ENCODE assay signal across 21 cellular contexts in the genomic region with DNA sequence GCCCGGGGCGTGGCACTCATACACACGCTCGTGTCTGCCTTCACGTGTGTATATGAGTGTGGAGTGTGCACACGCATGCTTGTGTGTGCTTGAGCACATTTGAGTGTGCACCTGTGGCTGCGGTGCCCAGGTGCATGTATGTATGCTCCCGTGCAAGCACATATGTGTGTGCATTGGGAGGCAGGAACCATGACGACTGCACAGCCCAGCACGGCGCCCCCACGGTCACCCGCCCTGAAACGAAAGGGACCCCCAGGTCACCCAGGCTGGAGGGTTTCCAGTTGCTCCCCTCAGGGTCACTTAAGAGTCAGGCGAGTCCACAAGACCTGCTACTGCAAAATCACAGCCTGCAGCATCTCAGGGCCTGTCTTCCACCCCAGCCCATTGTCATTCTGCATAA.
DNase-seq lines count a peak whose midpoint lies in the region; ATAC-seq and TF ChIP-seq lines count a peak whose summit lies in the region.
"Had no signal": no experiment of that assay in that cellular context is flagged by ENCODE, and none has a peak within 500 bp of the region (broad histone marks: within the 10 kb centered on the region; RNA-seq: fewer than 3 reads in every experiment).

No MANE protein-coding gene starts in this region.

- no peak overlapping the region for H3K4me3 Mint-ChIP-seq in natural killer cell treated with Interleukin-12 subunit alpha and Interleukin-12 subunit beta and Interleukin-15 and Interleukin-18, amount 100 ng/mL, for 72 hours
- H3K4me3 Mint-ChIP-seq in natural killer cell = no peak overlapping the region
- H3K4me3 Mint-ChIP-seq: HFFc6 had no signal

- peaks cover 0 to 67% (median 12%) of the 10 kb centered on the region in 3 experiments for H3K27me3 ChIP-seq in neuronal stem cell (ENCODE audit: control insufficient read depth in 3 of 3, insufficient read depth in 3 of 3, low read depth in 1 of 3, low read length in 3 of 3)
- H3K27me3 ChIP-seq in aorta (ENCODE audit: control insufficient read depth in 1 of 2, insufficient read depth in 2 of 2, low read length in 1 of 2) = no peaks in the 10 kb centered on the region

- H3K4ac ChIP-seq in neuronal stem cell (ENCODE audit: low read length) = no peak overlapping the region

- WGBS in neuronal stem cell (ENCODE audit: extremely low coverage in 2 of 2, insufficient read length in 2 of 2, insufficient replicate concordance in 1 of 2), 2 donors = no CpG with 5 or more reads among the region's 15 CpGs
- WGBS in aorta, 2 donors = 87 to 88% methylated on average over 15 of the region's 15 CpGs

- H2BK12ac ChIP-seq in neuronal stem cell (ENCODE audit: low read length) = no peak overlapping the region

- H2BK15ac ChIP-seq in neuronal stem cell (ENCODE audit: low read length) = no peak overlapping the region

- H2BK120ac ChIP-seq in neuronal stem cell (ENCODE audit: low read depth, low read length) = no peak overlapping the region

- H3K27me3 Mint-ChIP-seq in natural killer cell treated with Interleukin-12 subunit alpha and Interleukin-12 subunit beta and Interleukin-15 and Interleukin-18, amount 100 ng/mL, for 72 hours = peaks cover 7 to 11% of the 10 kb centered on the region in 2 donors
- H3K27me3 Mint-ChIP-seq in natural killer cell (ENCODE audit: low read depth in 2 of 2) = peaks cover 10 to 14% of the 10 kb centered on the region in 2 donors

- H3K27ac ChIP-seq in neuronal stem cell (replicated peaks; ENCODE audit: low read length) (no peak overlapping the region), aorta (ENCODE audit: low read depth in 1 of 2, low read length in 2 of 2) (no peak overlapping the region)
- H3K27ac ChIP-seq: HL-60 had no signal

- H3K36me3 ChIP-seq in neuronal stem cell (replicated peaks in 1 of 2; ENCODE audit: control insufficient read depth in 2 of 2, insufficient read depth in 2 of 2, low read length in 2 of 2) = no peaks in the 10 kb centered on the region
- no peaks in the 10 kb centered on the region for H3K36me3 ChIP-seq in aorta (ENCODE audit: control insufficient read depth in 1 of 2, insufficient read depth in 2 of 2, low read length in 1 of 2)
- H3K36me3 ChIP-seq: MG63 had no signal

- no peak overlapping the region for H3K18ac ChIP-seq in neuronal stem cell (ENCODE audit: low read length)

- no peak overlapping the region for H2AK5ac ChIP-seq in neuronal stem cell (ENCODE audit: low read depth, low read length)

- H3K4me3 ChIP-seq in neuronal stem cell (ENCODE audit: low read length in 2 of 2) (no peak overlapping the region), aorta (ENCODE audit: low read length in 2 of 2) (no peak overlapping the region)
- H3K4me3 ChIP-seq: MG63 had no signal

- intact Hi-C loops in natural killer cell (cut with micrococcal nuclease) = no loop called here
- intact Hi-C loops in aorta (cut with DNase I) = no loop called here

- no peak overlapping the region for H3K4me2 ChIP-seq in neuronal stem cell (ENCODE audit: insufficient read depth, low read length, poor library complexity, severe bottlenecking)

- H3K4me1 Mint-ChIP-seq in natural killer cell treated with Interleukin-12 subunit alpha and Interleukin-12 subunit beta and Interleukin-15 and Interleukin-18, amount 100 ng/mL, for 72 hours (ENCODE audit: low read depth in 2 of 2) = no peaks in the 10 kb centered on the region
- peaks cover 0 to 2% of the 10 kb centered on the region in 2 donors for H3K4me1 Mint-ChIP-seq in natural killer cell

- H4K91ac ChIP-seq in neuronal stem cell (ENCODE audit: low read depth, low read length, poor library complexity) = no peak overlapping the region

- no peaks in the 10 kb centered on the region for H3K36me3 Mint-ChIP-seq in natural killer cell treated with Interleukin-12 subunit alpha and Interleukin-12 subunit beta and Interleukin-15 and Interleukin-18, amount 100 ng/mL, for 72 hours
- H3K36me3 Mint-ChIP-seq in natural killer cell = no peaks in the 10 kb centered on the region

- no peak overlapping the region for H2AFZ ChIP-seq in neuronal stem cell (ENCODE audit: low read length)

- H3K79me1 ChIP-seq in neuronal stem cell (ENCODE audit: low read depth, low read length) = peaks cover 8% of the 10 kb centered on the region

- ATAC-seq in natural killer cell treated with Interleukin-12 subunit alpha and Interleukin-12 subunit beta and Interleukin-15 and Interleukin-18, amount 100 ng/mL, for 72 hours = no peak
- no peak for ATAC-seq in natural killer cell
- no peak for ATAC-seq in aorta (ENCODE audit: low FRiP score)
- ATAC-seq in HG02588 (IDR thresholded peaks at IDR 0.05; ENCODE audit: unreplicated experiment) = no peak
- ATAC-seq: PC-3 had no signal

- H3K9ac ChIP-seq in neuronal stem cell (ENCODE audit: low read depth, low read length, poor library complexity) = no peak overlapping the region

- H3K14ac ChIP-seq in neuronal stem cell (ENCODE audit: low read length) = peak overlapping the region; percentile 99

- H2BK5ac ChIP-seq in neuronal stem cell (ENCODE audit: low read length) = no peak overlapping the region

- TF ChIP-seq CTCF in natural killer cell (IDR thresholded peaks at IDR 0.05) = no peak

- H3K23ac ChIP-seq in neuronal stem cell (ENCODE audit: low read depth, low read length, poor library complexity) = peak overlapping the region; percentile 51

- peaks cover 4 to 7% of the 10 kb centered on the region in 2 donors for H3K4me1 ChIP-seq in neuronal stem cell (ENCODE audit: control insufficient read depth in 2 of 2, insufficient read depth in 1 of 2, low read depth in 1 of 2, low read length in 2 of 2)
- no peaks in the 10 kb centered on the region for H3K4me1 ChIP-seq in aorta (ENCODE audit: control insufficient read depth in 1 of 2, insufficient read depth in 2 of 2, low read length in 2 of 2)

- no peak overlapping the region for H4K8ac ChIP-seq in neuronal stem cell (ENCODE audit: low read depth, low read length)

- H3K27ac Mint-ChIP-seq in natural killer cell treated with Interleukin-12 subunit alpha and Interleukin-12 subunit beta and Interleukin-15 and Interleukin-18, amount 100 ng/mL, for 72 hours = no peak overlapping the region
- no peak overlapping the region for H3K27ac Mint-ChIP-seq in natural killer cell
- H3K27ac Mint-ChIP-seq: HFFc6 had no signal

- H3K9me3 ChIP-seq in neuronal stem cell (replicated peaks in 1 of 2; ENCODE audit: control insufficient read depth in 2 of 2, insufficient read depth in 1 of 2, low read depth in 1 of 2, low read length in 2 of 2) = no peaks in the 10 kb centered on the region
- H3K9me3 ChIP-seq in aorta (ENCODE audit: control insufficient read depth, low read length) = peaks cover 2% of the 10 kb centered on the region
- H3K9me3 ChIP-seq: MG63 had no signal

- no peaks in the 10 kb centered on the region for H3K9me3 Mint-ChIP-seq in natural killer cell treated with Interleukin-12 subunit alpha and Interleukin-12 subunit beta and Interleukin-15 and Interleukin-18, amount 100 ng/mL, for 72 hours
- H3K9me3 Mint-ChIP-seq in natural killer cell = no peaks in the 10 kb centered on the region
- H3K9me3 Mint-ChIP-seq: HFFc6 had no signal

- peak; percentile 45 for DNase-seq in activated effector memory CD4-positive, alpha-beta T cell treated with anti-CD3 and anti-CD28 coated beads, Interleukin-2, amount 50 U/mL, for 16 hours
- no peak for DNase-seq in activated effector memory CD4-positive, alpha-beta T cell treated with Interleukin-2 at 50 U/mL for 16 hours
- peak; percentile 44 for DNase-seq in natural killer cell treated with Interleukin-12 subunit alpha and Interleukin-12 subunit beta and Interleukin-15 and Interleukin-18, amount 100 ng/mL, for 72 hours (ENCODE audit: low spot score)
- no peak for DNase-seq in natural killer cell
- no peak for DNase-seq in neuronal stem cell (ENCODE audit: low spot score)
- peak; percentile 26 to 64 for DNase-seq in aorta
- DNase-seq in pons (ENCODE audit: low spot score) = no peak
- DNase-seq: 8988T, DND-41, HFFc6, Kasumi-1, MG63, NCI-H1048, NCI-H1436, NCI-H1930, NCI-H345, NCI-H524 treated with DMSO at 0.1 percent for 48 hours, PC-3, RPMI8226 had no signal

Comparison
In these comparisons a context has a peak if more than half of its experiments do, and no peak if none do; other contexts are left out.
1. DNase-seq: peak in activated effector memory CD4-positive, alpha-beta T cell treated with anti-CD3 and anti-CD28 coated beads, Interleukin-2, amount 50 U/mL, for 16 hours (single experiment), natural killer cell treated with Interleukin-12 subunit alpha and Interleukin-12 subunit beta and Interleukin-15 and Interleukin-18, amount 100 ng/mL, for 72 hours (single experiment) and aorta (2 of 2); none in activated effector memory CD4-positive, alpha-beta T cell treated with Interleukin-2 at 50 U/mL for 16 hours (single experiment), natural killer cell (single experiment), neuronal stem cell (single experiment) and pons (single experiment).